In genomic region chr20:49916146-49917002, GRCh38 we compare ENCODE assay signal across 8 cellular contexts. TPM values are rescaled to one million over a fixed set of nuclear protein-coding genes. Genes with fewer than 3 reads are reported as not detected.
A peak's percentile ranks its signal among the peaks of the same experiment; 100 is the strongest.
DNase-seq lines count a peak whose midpoint lies in the region; TF ChIP-seq lines count a peak whose summit lies in the region.

No MANE protein-coding gene starts in this region.

- H3K4me3 ChIP-seq in Caco-2 (ENCODE audit: low read depth, low read length) (peak overlapping the region; percentile 80), WERI-Rb-1 (ENCODE audit: low read depth, low read length) (peak overlapping the region; percentile 80), foreskin fibroblast (ENCODE audit: low read depth in 1 of 2, low read length in 2 of 2) (peak overlapping the region; percentile 87 to 99), trophoblast cell (ENCODE audit: low read depth, low read length) (no peak overlapping the region)

- H3K14ac ChIP-seq in trophoblast cell (ENCODE audit: low read length): no peak overlapping the region

- H2BK5ac ChIP-seq in trophoblast cell (ENCODE audit: low read depth, low read length, poor library complexity): no peak overlapping the region

- peak overlapping the region; percentile 99 for H4K8ac ChIP-seq in trophoblast cell (ENCODE audit: low read depth, low read length)

- WGBS in trophoblast cell (ENCODE audit: extremely low coverage, insufficient coverage, insufficient read length): no CpG with 5 or more reads among the region's 19 CpGs

- H3K9me3 Mint-ChIP-seq in Caco-2 (ENCODE audit: unreplicated experiment): no peaks in the 10 kb centered on the region

- H2BK12ac ChIP-seq in trophoblast cell (ENCODE audit: low read length): no peak overlapping the region

- DNase-seq in Caco-2: peak; percentile 99
- DNase-seq in HuH-7.5 (ENCODE audit: low spot score): peak; percentile 97
- peak; percentile 78 for DNase-seq in WERI-Rb-1
- DNase-seq in foreskin fibroblast: peak in 1 of 2 donors; percentile 15
- peak; percentile 87 to 93 for DNase-seq in trophoblast cell
- DNase-seq in cerebellum (ENCODE audit: low spot score): no peak
- DNase-seq in putamen (ENCODE audit: low spot score): no peak
- DNase-seq in central memory CD4-positive, alpha-beta T cell: no peak

- intact Hi-C loops in Caco-2 (cut with micrococcal nuclease; ENCODE audit: unreplicated experiment): loop anchor here (1.0 kb wide), 2 partner anchors 12 to 20 kb away; partner anchors contain the start of gene RNF114

- no peak overlapping the region for H2BK120ac ChIP-seq in trophoblast cell (ENCODE audit: insufficient read depth, low read length, poor library complexity)

- no peak for TF ChIP-seq CTCF in Caco-2 (IDR thresholded peaks at IDR 0.05; ENCODE audit: insufficient read depth in 1 of 2, low read depth in 1 of 2, low read length in 1 of 2, severe bottlenecking in 1 of 2, unreplicated experiment in 1 of 2)
- no peak for TF ChIP-seq CTCF in WERI-Rb-1 (IDR thresholded peaks at IDR 0.05; ENCODE audit: low read depth, low read length)
- no peak for TF ChIP-seq CTCF in foreskin fibroblast (IDR thresholded peaks at IDR 0.05; ENCODE audit: low read depth, low read length)

- peak overlapping the region; percentile 1 for H4K12ac ChIP-seq in trophoblast cell (ENCODE audit: low read depth, low read length)

- POLR2A ChIA-PET in Caco-2 (lab: Charles Lee): interaction anchor here (0.5 to 2.2 kb wide), 31 partner anchors 10 to 1517 kb away, joined by 3 to 123 read pairs (median 5); partner anchors contain the start of genes RNF114 and SLC9A8

- H3K9me3 ChIP-seq in Caco-2 (no peaks in the 10 kb centered on the region), WERI-Rb-1 (ENCODE audit: severe bottlenecking) (no peaks in the 10 kb centered on the region), trophoblast cell (ENCODE audit: insufficient read depth, low read depth, low read length) (no peaks in the 10 kb centered on the region)

- H3K27me3 Mint-ChIP-seq in Caco-2 (ENCODE audit: insufficient read depth, unreplicated experiment): no peaks in the 10 kb centered on the region

- H3K36me3 ChIP-seq in Caco-2 (ENCODE audit: control insufficient read depth, insufficient read depth, low read length): no peaks in the 10 kb centered on the region
- H3K36me3 ChIP-seq in WERI-Rb-1: peaks cover 11% of the 10 kb centered on the region
- no peaks in the 10 kb centered on the region for H3K36me3 ChIP-seq in trophoblast cell (ENCODE audit: control insufficient read depth in 1 of 2, insufficient read depth in 2 of 2, low read length in 2 of 2)

- H3K27ac ChIP-seq in WERI-Rb-1 (peak overlapping the region; percentile 100), trophoblast cell (ENCODE audit: low read depth, low read length) (no peak overlapping the region)

- H3K4me1 ChIP-seq in Caco-2: peaks cover 20% of the 10 kb centered on the region
- H3K4me1 ChIP-seq in trophoblast cell (ENCODE audit: control insufficient read depth in 1 of 2, insufficient read depth in 2 of 2, low read length in 2 of 2): peaks cover 6 to 9% of the 10 kb centered on the region in 2 experiments

- peak overlapping the region; percentile 99 for H4K91ac ChIP-seq in trophoblast cell (ENCODE audit: low read depth, low read length)

- H3K79me1 ChIP-seq in trophoblast cell (ENCODE audit: low read length): peaks cover 7% of the 10 kb centered on the region

- no peak overlapping the region for H2AFZ ChIP-seq in trophoblast cell (ENCODE audit: insufficient read depth, low read length, poor library complexity)

- H3K4me2 ChIP-seq in trophoblast cell (ENCODE audit: low read length): peak overlapping the region; percentile 68

- no peaks in the 10 kb centered on the region for H3K27me3 ChIP-seq in Caco-2 (replicated peaks; ENCODE audit: control insufficient read depth, insufficient read depth, low read length)
- no peaks in the 10 kb centered on the region for H3K27me3 ChIP-seq in WERI-Rb-1 (ENCODE audit: insufficient read depth, low read depth, severe bottlenecking)
- H3K27me3 ChIP-seq in trophoblast cell (ENCODE audit: insufficient read depth, low read length): no peaks in the 10 kb centered on the region

- CTCF ChIA-PET in Caco-2 (lab: Charles Lee): interaction anchor here (0.6 to 2.3 kb wide), 25 partner anchors 10 to 1065 kb away, joined by 3 to 33 read pairs (median 4); partner anchors contain the start of genes RNF114 and SLC9A8

- H2AK5ac ChIP-seq in trophoblast cell (ENCODE audit: low read length): no peak overlapping the region

- H3K4me1 Mint-ChIP-seq in Caco-2 (ENCODE audit: low read depth, unreplicated experiment): peaks cover 25% of the 10 kb centered on the region

- H3K36me3 Mint-ChIP-seq in Caco-2 (ENCODE audit: insufficient read depth, unreplicated experiment): peaks cover 40% of the 10 kb centered on the region

- H3K79me2 ChIP-seq in trophoblast cell (ENCODE audit: control insufficient read depth, insufficient read depth, low read length, poor library complexity): peaks cover 8% of the 10 kb centered on the region

- peak overlapping the region; percentile 100 for H3K27ac Mint-ChIP-seq in Caco-2 (ENCODE audit: unreplicated experiment)

- H3K4ac ChIP-seq in trophoblast cell (ENCODE audit: low read depth, low read length): no peak overlapping the region

- H3K23ac ChIP-seq in trophoblast cell (ENCODE audit: low read length): no peak overlapping the region

- peak overlapping the region; percentile 99 for H3K4me3 Mint-ChIP-seq in Caco-2 (ENCODE audit: unreplicated experiment)

- no peak overlapping the region for H3K9ac ChIP-seq in trophoblast cell (ENCODE audit: low read length)

- no peak overlapping the region for H3K18ac ChIP-seq in trophoblast cell (ENCODE audit: low read length)

- BruUV-seq in Caco-2 (replicated peaks; lab: Mats Ljungman, UMichigan): no TSS peak

RNA-seq across cellular contexts. Expression of gene SPATA2, which starts 1.0 kb away (rescaled TPM):
- total RNA-seq in Caco-2 (2022) (29.0 TPM in 2 replicates), cerebellum (2.6 TPM)
- 8.8 and 9.0 TPM in 2 replicates for polyA plus RNA-seq in trophoblast cell (2013)

RNA-seq across cellular contexts. Expression of gene RNF114, which starts 19.8 kb away (rescaled TPM):
- total RNA-seq in Caco-2 (2022) (146 and 154 TPM in 2 replicates), cerebellum (49.5 TPM)
- polyA plus RNA-seq in trophoblast cell (2013): 56.6 and 56.7 TPM in 2 replicates

Comparison
In these comparisons a context has a peak if more than half of its experiments do, and no peak if none do; other contexts are left out.
1. DNase-seq: peak in Caco-2 (2 of 2), HuH-7.5 (single experiment), WERI-Rb-1 (single experiment) and trophoblast cell (2 of 2); none in cerebellum (single experiment), putamen (single experiment) and central memory CD4-positive, alpha-beta T cell (single experiment).